In genomic region chr20:5170341-5170740, GRCh38 we compare ENCODE assay signal across 16 cellular contexts. TPM values are rescaled to one million over a fixed set of nuclear protein-coding genes. Genes with fewer than 3 reads are reported as not detected.
DNase-seq lines count a peak whose midpoint lies in the region; ATAC-seq and TF ChIP-seq lines count a peak whose summit lies in the region.
"Had no signal": no experiment of that assay in that cellular context is flagged by ENCODE, and none has a peak within 500 bp of the region (broad histone marks: within the 10 kb centered on the region; RNA-seq: fewer than 3 reads in every experiment).

No MANE protein-coding gene starts in this region.

- H2AK5ac ChIP-seq in mesenchymal stem cell (ENCODE audit: low read length, severe bottlenecking) = peak overlapping the region; percentile 41

- no peaks in the 10 kb centered on the region for H3K27me3 Mint-ChIP-seq in activated CD4-positive, alpha-beta T cell treated with anti-CD3 and anti-CD28 coated beads, Interleukin-2, amount 10 ng/mL, durations not matched to agents 24 days and 14 days
- H3K27me3 Mint-ChIP-seq: activated B cell treated with CpG ODN at 0.5 μM for 24 hours; activated CD8-positive, alpha-beta memory T cell treated with anti-CD3 and anti-CD28 coated beads, Interleukin-2, amount 10 ng/mL, durations not matched to agents 7 days and 5 days had no signal

- H3K9ac ChIP-seq in mesenchymal stem cell (ENCODE audit: low read length) = no peak overlapping the region

- H3K27ac ChIP-seq in heart left ventricle (peak overlapping the region; percentile 29 to 83 (median 78)), ascending aorta (peak overlapping the region; percentile 14 to 39), mesenchymal stem cell (ENCODE audit: low read length, poor library complexity, severe bottlenecking) (no peak overlapping the region), stomach (peak overlapping the region in 4 of 5 donors; percentile 1 to 66 (median 34))
- H3K27ac ChIP-seq: HL-60 had no signal

- H2AFZ ChIP-seq in mesenchymal stem cell (ENCODE audit: low read depth, low read length) = no peak overlapping the region

- H3K4ac ChIP-seq in mesenchymal stem cell (ENCODE audit: low read depth in 1 of 2, low read length in 2 of 2) = peak overlapping the region in 1 of 2 experiments; percentile 35

- peaks cover 42% of the 10 kb centered on the region for H3K4me1 Mint-ChIP-seq in activated CD4-positive, alpha-beta T cell treated with anti-CD3 and anti-CD28 coated beads, Interleukin-2, amount 10 ng/mL, durations not matched to agents 24 days and 14 days

- TF ChIP-seq EP300 in stomach (IDR thresholded peaks at IDR 0.05) = no peak

- DNase-seq in heart left ventricle (no peak), Right ventricle myocardium inferior (ENCODE audit: missing footprints) (no peak), ascending aorta (ENCODE audit: low spot score in 2 of 2) (no peak), mesenchymal stem cell (no peak), stomach (no peak), UCSD-AML1 (lab: John Stamatoyannopoulos, UW; ENCODE audit: unreplicated experiment) (no peak)
- DNase-seq in activated CD4-positive, alpha-beta T cell treated with anti-CD3 and anti-CD28 coated beads, Interleukin-2, amount 50 U/mL, for 4 hours = no peak
- no peak for DNase-seq in activated CD4-positive, alpha-beta T cell treated with anti-CD3 and anti-CD28 coated beads, Interleukin-2, amount 10 ng/mL, durations not matched to agents 24 days and 14 days
- DNase-seq: ACHN; activated B cell treated with CpG ODN at 0.5 μM for 24 hours; activated CD8-positive, alpha-beta memory T cell treated with anti-CD3 and anti-CD28 coated beads, Interleukin-2, amount 10 ng/mL, durations not matched to agents 7 days and 5 days; activated naive CD4-positive, alpha-beta T cell treated with Interleukin-2 at 50 U/mL for 16 hours; Caco-2; NCI-H1436 treated with DMSO at 0.1 percent for 48 hours; NCI-H524 had no signal

- no peaks in the 10 kb centered on the region for H3K9me3 Mint-ChIP-seq in activated CD4-positive, alpha-beta T cell treated with anti-CD3 and anti-CD28 coated beads, Interleukin-2, amount 10 ng/mL, durations not matched to agents 24 days and 14 days
- H3K9me3 Mint-ChIP-seq: activated B cell treated with CpG ODN at 0.5 μM for 24 hours had no signal

- no peak for ATAC-seq in heart left ventricle
- ATAC-seq in Right ventricle myocardium inferior = no peak
- ATAC-seq: activated CD8-positive, alpha-beta memory T cell treated with anti-CD3 and anti-CD28 coated beads, Interleukin-2, amount 10 ng/mL, durations not matched to agents 7 days and 5 days had no signal

- no peak overlapping the region for H3K27ac Mint-ChIP-seq in activated CD4-positive, alpha-beta T cell treated with anti-CD3 and anti-CD28 coated beads, Interleukin-2, amount 10 ng/mL, durations not matched to agents 24 days and 14 days
- H3K27ac Mint-ChIP-seq: activated CD8-positive, alpha-beta memory T cell treated with anti-CD3 and anti-CD28 coated beads, Interleukin-2, amount 10 ng/mL, durations not matched to agents 7 days and 5 days had no signal

- TF ChIP-seq POLR2A in heart left ventricle (IDR thresholded peaks at IDR 0.05) (no peak), stomach (IDR thresholded peaks at IDR 0.05) (no peak)

- H3K79me1 ChIP-seq in mesenchymal stem cell (replicated peaks; ENCODE audit: low read length, poor library complexity, severe bottlenecking) = peaks cover 67% of the 10 kb centered on the region

- no peaks in the 10 kb centered on the region for H3K9me3 ChIP-seq in heart left ventricle
- no peaks in the 10 kb centered on the region for H3K9me3 ChIP-seq in ascending aorta
- no peaks in the 10 kb centered on the region for H3K9me3 ChIP-seq in mesenchymal stem cell (ENCODE audit: control insufficient read depth, low read length)
- no peaks in the 10 kb centered on the region for H3K9me3 ChIP-seq in stomach
- H3K9me3 ChIP-seq: Caco-2 had no signal

- peak overlapping the region in 1 of 2 experiments; percentile 42 for H2BK12ac ChIP-seq in mesenchymal stem cell (ENCODE audit: low read length in 2 of 2)

- H3K36me3 ChIP-seq in heart left ventricle (peaks cover 0 to 20% (median 16%) of the 10 kb centered on the region in 9 donors), ascending aorta (peaks cover 14 to 17% of the 10 kb centered on the region in 2 donors), mesenchymal stem cell (ENCODE audit: control insufficient read depth in 1 of 2, insufficient read depth in 2 of 2, low read depth in 1 of 2, low read length in 2 of 2) (peaks cover 21 to 22% of the 10 kb centered on the region in 2 experiments), stomach (peaks cover 5 to 21% (median 18%) of the 10 kb centered on the region in 4 donors)

- peak overlapping the region; percentile 60 for H2BK15ac ChIP-seq in mesenchymal stem cell (ENCODE audit: low read depth, poor library complexity, severe bottlenecking)

- peak overlapping the region in 1 of 12 donors; percentile 18 for H3K4me3 ChIP-seq in heart left ventricle
- no peak overlapping the region for H3K4me3 ChIP-seq in ascending aorta
- H3K4me3 ChIP-seq in mesenchymal stem cell (ENCODE audit: insufficient read depth in 1 of 2, low read depth in 1 of 2, low read length in 2 of 2) = no peak overlapping the region
- H3K4me3 ChIP-seq in stomach = no peak overlapping the region

- H2BK120ac ChIP-seq in mesenchymal stem cell (ENCODE audit: low read depth, low read length) = no peak overlapping the region

- peak overlapping the region in 1 of 2 experiments; percentile 48 for H3K18ac ChIP-seq in mesenchymal stem cell (ENCODE audit: low read depth in 1 of 2, low read length in 2 of 2)

- no peak overlapping the region for H2BK5ac ChIP-seq in mesenchymal stem cell (ENCODE audit: low read depth, low read length, poor library complexity, severe bottlenecking)

- no peak overlapping the region for H3K4me3 Mint-ChIP-seq in activated CD4-positive, alpha-beta T cell treated with anti-CD3 and anti-CD28 coated beads, Interleukin-2, amount 10 ng/mL, durations not matched to agents 24 days and 14 days
- H3K4me3 Mint-ChIP-seq: activated B cell treated with CpG ODN at 0.5 μM for 24 hours; activated CD8-positive, alpha-beta memory T cell treated with anti-CD3 and anti-CD28 coated beads, Interleukin-2, amount 10 ng/mL, durations not matched to agents 7 days and 5 days had no signal

- H3K27me3 ChIP-seq in heart left ventricle (no peaks in the 10 kb centered on the region), ascending aorta (no peaks in the 10 kb centered on the region), mesenchymal stem cell (ENCODE audit: control insufficient read depth in 1 of 2, insufficient read depth in 1 of 2, low read length in 2 of 2) (no peaks in the 10 kb centered on the region), stomach (no peaks in the 10 kb centered on the region)

- no peak overlapping the region for H3K4me2 ChIP-seq in mesenchymal stem cell (ENCODE audit: low read length, poor library complexity, severe bottlenecking)

- intact Hi-C loops in heart left ventricle (cut with DNase I) = loop anchor here in 5 of 10 donors (2.0 to 5.0 kb wide), 3 partner anchors 42 to 44 kb away; partner anchors contain the start of gene CDS2 (in 4 of the 5)
- intact Hi-C loops in Right ventricle myocardium inferior (cut with DNase I) = loop anchor here (2.0 kb wide), 1 partner anchor 44 kb away; the partner anchor contains the start of gene CDS2
- intact Hi-C loops in ascending aorta (cut with DNase I) = no loop called here
- intact Hi-C loops in stomach (cut with DNase I; ENCODE audit: low total_unique reads) = no loop called here
- intact Hi-C loops in activated CD4-positive, alpha-beta T cell treated with anti-CD3 and anti-CD28 coated beads, Interleukin-2, amount 10 ng/mL, durations not matched to agents 24 days and 14 days (cut with micrococcal nuclease) = no loop called here

- H3K4me1 ChIP-seq in heart left ventricle (peaks cover 30 to 99% (median 91%) of the 10 kb centered on the region in 12 donors), ascending aorta (peaks cover 19 to 44% of the 10 kb centered on the region in 2 donors), mesenchymal stem cell (ENCODE audit: control insufficient read depth, insufficient read depth, low read depth, low read length) (peaks cover 25% of the 10 kb centered on the region), stomach (peaks cover 12 to 85% (median 56%) of the 10 kb centered on the region in 4 donors)
- H3K4me1 ChIP-seq: Caco-2 had no signal

- H4K8ac ChIP-seq in mesenchymal stem cell (ENCODE audit: low read length) = peak overlapping the region; percentile 51

- H3K14ac ChIP-seq in mesenchymal stem cell (ENCODE audit: low read length in 2 of 2) = no peak overlapping the region

- H3K36me3 Mint-ChIP-seq in activated CD4-positive, alpha-beta T cell treated with anti-CD3 and anti-CD28 coated beads, Interleukin-2, amount 10 ng/mL, durations not matched to agents 24 days and 14 days (ENCODE audit: low read depth) = peaks cover 9% of the 10 kb centered on the region

- no peak for TF ChIP-seq CTCF in heart left ventricle (IDR thresholded peaks at IDR 0.05)
- TF ChIP-seq CTCF in ascending aorta (IDR thresholded peaks at IDR 0.05) = no peak
- TF ChIP-seq CTCF in stomach (IDR thresholded peaks at IDR 0.05) = no peak

- H3K23ac ChIP-seq in mesenchymal stem cell (ENCODE audit: low read length in 2 of 2) = peak overlapping the region in 1 of 2 experiments; percentile 91

- no peak overlapping the region for H4K91ac ChIP-seq in mesenchymal stem cell (ENCODE audit: low read length)

- 58 to 64% (median 60%) methylated on average over 8 of the region's 8 CpGs for WGBS in heart left ventricle, 4 donors
- 93% methylated on average over 8 of the region's 8 CpGs for WGBS in mesenchymal stem cell
- WGBS in stomach, 5 donors = 70 to 84% (median 81%) methylated on average over 8 of the region's 8 CpGs

RNA-seq across cellular contexts. Expression of gene CDS2, which starts 43.5 kb away (rescaled TPM):
- total RNA-seq in heart left ventricle = 100 to 1,000 TPM in 1 of 9 donors, 10 to 100 TPM in 8; 64.5 to 105 (median 86.8) TPM
- polyA plus RNA-seq in heart left ventricle = 10 to 100 TPM; 22.5 to 24.9 TPM
- 57.2 TPM for total RNA-seq in Right ventricle myocardium inferior
- total RNA-seq in ascending aorta = 41.4 TPM
- 29.5 TPM for polyA plus RNA-seq in mesenchymal stem cell (2013, experiment 1 of 2)
- polyA plus RNA-seq in mesenchymal stem cell (2013, experiment 2 of 2) = 32.0 TPM
- 10 to 100 TPM; 11.3 to 88.1 (median 47.9) TPM for total RNA-seq in stomach
- 1 to 10 TPM; 2.1 to 8.0 (median 5.4) TPM for polyA plus RNA-seq in stomach
- 34.7 and 39.2 TPM in 2 replicates for total RNA-seq in activated CD4-positive, alpha-beta T cell treated with anti-CD3 and anti-CD28 coated beads, Interleukin-2, amount 10 ng/mL, durations not matched to agents 24 days and 14 days

RNA-seq across cellular contexts. Expression of gene PCNA, which starts 50.6 kb away (rescaled TPM):
- total RNA-seq in heart left ventricle (10 to 100 TPM; 20.2 to 52.7 (median 22.9) TPM), Right ventricle myocardium inferior (35.8 TPM), ascending aorta (52.5 TPM), stomach (10 to 100 TPM in 3 of 5 donors, 1 to 10 TPM in 1, under 1 TPM in 1; 0.87 to 77.5 (median 21.4) TPM)
- polyA plus RNA-seq in heart left ventricle (10 to 100 TPM; 18.7 to 45.4 TPM), stomach (10 to 100 TPM; 77.9 to 82.3 (median 78.2) TPM)
- polyA plus RNA-seq in mesenchymal stem cell (2013, experiment 1 of 2) = 53.6 TPM
- 57.8 TPM for polyA plus RNA-seq in mesenchymal stem cell (2013, experiment 2 of 2)
- total RNA-seq in activated CD4-positive, alpha-beta T cell treated with anti-CD3 and anti-CD28 coated beads, Interleukin-2, amount 10 ng/mL, durations not matched to agents 24 days and 14 days = 532 TPM in 2 replicates

RNA-seq across cellular contexts. Expression of gene TMEM230, which starts 57.5 kb away (rescaled TPM):
- total RNA-seq in heart left ventricle = 10 to 100 TPM; 69.4 to 99.4 (median 82.0) TPM
- 100 to 1,000 TPM in 1 of 2 donors, 10 to 100 TPM in 1; 88.7 to 124 TPM for polyA plus RNA-seq in heart left ventricle
- 86.3 TPM for total RNA-seq in Right ventricle myocardium inferior
- total RNA-seq in ascending aorta = 114 TPM
- 159 TPM for polyA plus RNA-seq in mesenchymal stem cell (2013, experiment 1 of 2)
- 168 TPM for polyA plus RNA-seq in mesenchymal stem cell (2013, experiment 2 of 2)
- 100 to 1,000 TPM in 1 of 5 donors, 10 to 100 TPM in 4; 30.9 to 100 (median 46.7) TPM for total RNA-seq in stomach
- 100 to 1,000 TPM in 2 of 3 donors, 10 to 100 TPM in 1; 80.4 to 166 (median 151) TPM for polyA plus RNA-seq in stomach
- total RNA-seq in activated CD4-positive, alpha-beta T cell treated with anti-CD3 and anti-CD28 coated beads, Interleukin-2, amount 10 ng/mL, durations not matched to agents 24 days and 14 days = 86.3 and 86.9 TPM in 2 replicates
